In the genomic region with DNA sequence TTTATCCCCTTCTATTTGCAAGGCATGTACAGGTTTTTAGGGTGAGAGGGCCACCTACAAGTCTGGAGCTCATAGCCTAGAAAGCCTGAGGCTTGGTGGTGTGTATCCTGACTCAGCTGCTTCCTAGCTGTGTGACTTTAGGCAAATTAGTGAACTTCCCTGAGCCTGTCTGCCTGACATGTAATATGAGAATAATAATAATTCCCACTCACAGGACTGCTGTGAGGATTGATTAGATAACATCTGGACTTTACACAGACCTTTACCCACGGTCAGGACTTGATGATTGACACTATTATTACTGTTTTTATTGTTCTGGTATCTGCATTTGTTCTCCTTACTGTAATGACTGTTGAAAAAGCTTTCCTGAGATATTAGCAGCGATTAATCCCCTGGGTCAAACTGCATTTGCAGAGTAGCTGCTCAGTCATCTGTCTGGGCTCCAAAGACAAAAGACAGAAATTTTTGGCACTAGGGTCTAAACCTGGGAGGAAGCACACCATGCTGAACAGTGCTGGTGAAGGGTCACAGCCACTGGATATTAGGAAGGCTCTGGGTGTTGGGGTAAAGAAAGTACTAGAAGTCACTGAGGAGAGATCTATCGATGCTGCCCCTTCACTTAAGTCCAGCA, we compare ENCODE assay signal across 14 cellular contexts.
A peak's percentile ranks its signal among the peaks of the same experiment; 100 is the strongest.
DNase-seq lines count a peak whose midpoint lies in the region; ATAC-seq, FAIRE-seq and TF ChIP-seq lines count a peak whose summit lies in the region.
"Had no signal": no experiment of that assay in that cellular context is flagged by ENCODE, and none has a peak within 500 bp of the region (broad histone marks: within the 10 kb centered on the region; RNA-seq: fewer than 3 reads in every experiment).

No MANE protein-coding gene starts in this region.

- peak overlapping the region; percentile 92 for H2AK5ac ChIP-seq in IMR-90 (ENCODE audit: low read depth, low read length)

- DNase-seq in IMR-90 (no peak), endothelial cell (ENCODE audit: low spot score) (no peak), HepG2 (ENCODE audit: low spot score) (peak; percentile 18), COLO668 (lab: John Stamatoyannopoulos, UW; ENCODE audit: unreplicated experiment) (no peak), ovary (no peak)
- no peak for DNase-seq in activated CD8-positive, alpha-beta memory T cell treated with anti-CD3 and anti-CD28 coated beads, Interleukin-2, amount 50 U/mL, for 48 hours
- DNase-seq: activated CD4-positive, alpha-beta memory T cell treated with anti-CD3 and anti-CD28 coated beads, Interleukin-2, amount 10 ng/mL, durations not matched to agents 7 days and 5 days; activated gamma-delta T cell; cerebellar nuclear complex; left cardiac atrium; stimulated activated CD4-positive, alpha-beta T cell treated with anti-CD3 and anti-CD28 coated beads, Interleukin-2, amount 100 ng/mL, for 48 hours; T-helper 9 cell had no signal

- TF ChIP-seq POLR2A in IMR-90 (IDR thresholded peaks at IDR 0.05; ENCODE audit: low read depth, low read length) (no peak), HepG2 (IDR thresholded peaks at IDR 0.05; ENCODE audit: insufficient read depth in 1 of 2, low read depth in 2 of 2, low read length in 2 of 2) (no peak), ovary (IDR thresholded peaks at IDR 0.05) (no peak)

- peaks cover 47% of the 10 kb centered on the region for H3K4me1 Mint-ChIP-seq in endothelial cell (ENCODE audit: unreplicated experiment)
- H3K4me1 Mint-ChIP-seq: activated CD4-positive, alpha-beta memory T cell treated with anti-CD3 and anti-CD28 coated beads, Interleukin-2, amount 10 ng/mL, durations not matched to agents 7 days and 5 days had no signal

- peak overlapping the region; percentile 82 to 86 for H4K8ac ChIP-seq in IMR-90 (ENCODE audit: low read depth in 2 of 2, low read length in 2 of 2)

- dilution Hi-C loops in IMR-90 (cut with HindIII; ENCODE audit: low sequenced_read_pairs, unreplicated experiment) = no loop called here

- peak overlapping the region; percentile 97 for H3K23ac ChIP-seq in IMR-90 (ENCODE audit: low read depth, low read length)

- CTCF ChIA-PET in IMR-90 (lab: Yijun Ruan, JAX) = interaction anchor here (0.5 to 1.4 kb wide), 2 partner anchors 21 to 93 kb away, joined by 5 read pairs; no protein-coding TSS in a partner anchor
- CTCF ChIA-PET in HepG2 (lab: Yijun Ruan, JAX; ENCODE audit: low intra/inter-chr PET ratio, low total read pairs) = no interaction called here

- H3K27ac Mint-ChIP-seq in endothelial cell (ENCODE audit: unreplicated experiment) = peak overlapping the region; percentile 99
- H3K27ac Mint-ChIP-seq: activated CD4-positive, alpha-beta memory T cell treated with anti-CD3 and anti-CD28 coated beads, Interleukin-2, amount 10 ng/mL, durations not matched to agents 7 days and 5 days; stimulated activated naive CD8-positive, alpha-beta T cell treated with anti-CD3 and anti-CD28 coated beads, Interleukin-15, Interleukin-2, amounts not matched to agents 100 ng/mL and 50 ng/mL, for 24 hours had no signal

- H3K18ac ChIP-seq in IMR-90 (ENCODE audit: low read depth, low read length) = peak overlapping the region; percentile 90

- peak overlapping the region; percentile 68 for H2AFZ ChIP-seq in IMR-90 (replicated peaks; ENCODE audit: low read length, poor library complexity)
- peak overlapping the region; percentile 38 for H2AFZ ChIP-seq in HepG2 (ENCODE audit: low read length)

- no peaks in the 10 kb centered on the region for H3K9me3 Mint-ChIP-seq in endothelial cell (ENCODE audit: unreplicated experiment)
- H3K9me3 Mint-ChIP-seq: activated CD4-positive, alpha-beta memory T cell treated with anti-CD3 and anti-CD28 coated beads, Interleukin-2, amount 10 ng/mL, durations not matched to agents 7 days and 5 days; stimulated activated naive CD8-positive, alpha-beta T cell treated with anti-CD3 and anti-CD28 coated beads, Interleukin-15, Interleukin-2, amounts not matched to agents 100 ng/mL and 50 ng/mL, for 24 hours had no signal

- H3K36me3 ChIP-seq in IMR-90 (ENCODE audit: control insufficient read depth, insufficient read depth, low read length) (no peaks in the 10 kb centered on the region), HepG2 (replicated peaks in 1 of 2; ENCODE audit: control insufficient read depth in 1 of 2, insufficient read depth in 2 of 2, low read length in 2 of 2) (no peaks in the 10 kb centered on the region), subcutaneous abdominal adipose tissue (ENCODE audit: control insufficient read depth in 5 of 5, insufficient read depth in 5 of 5, low read length in 5 of 5) (no peaks in the 10 kb centered on the region), ovary (no peaks in the 10 kb centered on the region)

- peak overlapping the region; percentile 99 for H2BK20ac ChIP-seq in IMR-90 (ENCODE audit: low read depth, low read length)

- TF ChIP-seq EP300 in HepG2 (IDR thresholded peaks at IDR 0.05; ENCODE audit: low read depth in 2 of 2, low read length in 2 of 2) = no peak
- no peak for TF ChIP-seq EP300 in HepG2 (CRISPR knock-in tag; IDR thresholded peaks at IDR 0.05; ENCODE audit: borderline replicate concordance)
- no peak for TF ChIP-seq EP300 in ovary (IDR thresholded peaks at IDR 0.05)

- H2BK15ac ChIP-seq in IMR-90 (ENCODE audit: low read depth, low read length) = peak overlapping the region; percentile 79

- no peaks in the 10 kb centered on the region for H3K79me2 ChIP-seq in HepG2 (ENCODE audit: insufficient read depth, low read length)

- H3K56ac ChIP-seq in IMR-90 (ENCODE audit: extremely low read depth, insufficient read depth, low read length) = peak overlapping the region; percentile 85

- no peak overlapping the region for H3K4me3 ChIP-seq in IMR-90 (ENCODE audit: insufficient read depth, low read depth, low read length)
- H3K4me3 ChIP-seq in HepG2 (replicated peaks in 1 of 3; ENCODE audit: insufficient read depth in 1 of 3, low read depth in 2 of 3, low read length in 3 of 3) = no peak overlapping the region
- peak overlapping the region in 1 of 5 donors; percentile 12 for H3K4me3 ChIP-seq in subcutaneous abdominal adipose tissue (ENCODE audit: low read depth in 1 of 5, low read length in 5 of 5)
- no peak overlapping the region for H3K4me3 ChIP-seq in ovary

- H3K79me1 ChIP-seq in IMR-90 (ENCODE audit: low read depth in 1 of 2, low read length in 2 of 2) = no peaks in the 10 kb centered on the region

- peak overlapping the region; percentile 94 for H3K4ac ChIP-seq in IMR-90 (ENCODE audit: low read depth, low read length)

- BruUV-seq in IMR-90 (replicated peaks; lab: Mats Ljungman, UMichigan) (no TSS peak), HepG2 (replicated peaks; lab: Mats Ljungman, UMichigan) (no TSS peak)

- WGBS in IMR-90 (ENCODE audit: extremely low coverage in 2 of 2, insufficient read length in 1 of 2), 2 experiments = no CpG with 5 or more reads among the region's 3 CpGs
- WGBS in HepG2 (ENCODE audit: low lambda C conversion rate) = 35% methylated on average over 3 of the region's 3 CpGs
- 40 to 62% (median 60%) methylated on average over 3 of the region's 3 CpGs for WGBS in ovary, 3 donors

- intact Hi-C loops in IMR-90 (cut with micrococcal nuclease) = loop anchor here (2.0 to 5.0 kb wide), 4 partner anchors 14 to 260 kb away; no protein-coding TSS in a partner anchor
- intact Hi-C loops in HepG2 (cut with micrococcal nuclease; ENCODE audit: unreplicated experiment) = loop anchor here (2.0 kb wide), 1 partner anchor 14 kb away; no protein-coding TSS in a partner anchor
- intact Hi-C loops in ovary (cut with DNase I) = no loop called here

- peak overlapping the region; percentile 90 for H4K91ac ChIP-seq in IMR-90 (ENCODE audit: insufficient read depth, low read depth, low read length)

- H3K14ac ChIP-seq in IMR-90 (replicated peaks; ENCODE audit: low read depth, low read length) = peak overlapping the region; percentile 90

- peak overlapping the region; percentile 22 for H2AK9ac ChIP-seq in IMR-90 (replicated peaks; ENCODE audit: low read depth, low read length, poor library complexity)

- H3K27me3 Mint-ChIP-seq in endothelial cell (ENCODE audit: unreplicated experiment) = peaks cover 4% of the 10 kb centered on the region
- H3K27me3 Mint-ChIP-seq: activated CD4-positive, alpha-beta memory T cell treated with anti-CD3 and anti-CD28 coated beads, Interleukin-2, amount 10 ng/mL, durations not matched to agents 7 days and 5 days had no signal

- H3K36me3 Mint-ChIP-seq in endothelial cell (ENCODE audit: low read depth, unreplicated experiment) = no peaks in the 10 kb centered on the region

- H3K27ac ChIP-seq in IMR-90 (ENCODE audit: insufficient read depth, low read length) = peak overlapping the region; percentile 92
- H3K27ac ChIP-seq in HepG2 (ENCODE audit: extremely low read length, insufficient read depth, low read length) = peak overlapping the region; percentile 64
- H3K27ac ChIP-seq in subcutaneous abdominal adipose tissue (ENCODE audit: low read depth, low read length) = peak overlapping the region; percentile 19
- H3K27ac ChIP-seq in ovary = peak overlapping the region in 1 of 2 donors; percentile 31

- peaks cover 26% of the 10 kb centered on the region for H3K4me1 ChIP-seq in IMR-90 (ENCODE audit: control insufficient read depth, insufficient read depth, low read length)
- peaks cover 58% of the 10 kb centered on the region for H3K4me1 ChIP-seq in HepG2 (ENCODE audit: insufficient read depth, low read length)
- H3K4me1 ChIP-seq in subcutaneous abdominal adipose tissue (ENCODE audit: control insufficient read depth in 5 of 5, insufficient read depth in 5 of 5, low read length in 5 of 5) = peaks cover 7 to 38% (median 31%) of the 10 kb centered on the region in 5 donors
- H3K4me1 ChIP-seq in ovary (ENCODE audit: insufficient read depth) = peaks cover 3% of the 10 kb centered on the region

- no peak for TF ChIP-seq RAD21 in IMR-90 (IDR thresholded peaks at IDR 0.05; ENCODE audit: low read length)
- TF ChIP-seq RAD21 in HepG2 (CRISPR knock-in tag; IDR thresholded peaks at IDR 0.05) = no peak

- H2BK5ac ChIP-seq in IMR-90 (ENCODE audit: low read depth, low read length, poor library complexity, severe bottlenecking) = peak overlapping the region; percentile 97

- H3K27me3 ChIP-seq in IMR-90 (ENCODE audit: control insufficient read depth, insufficient read depth, low read length) = no peaks in the 10 kb centered on the region
- no peaks in the 10 kb centered on the region for H3K27me3 ChIP-seq in HepG2 (ENCODE audit: control insufficient read depth in 1 of 2, insufficient read depth in 2 of 2, low read length in 2 of 2)
- H3K27me3 ChIP-seq in subcutaneous abdominal adipose tissue (ENCODE audit: control insufficient read depth in 5 of 5, insufficient read depth in 4 of 5, low read length in 5 of 5) = no peaks in the 10 kb centered on the region
- H3K27me3 ChIP-seq in ovary = no peaks in the 10 kb centered on the region

- H3K4me2 ChIP-seq in IMR-90 (ENCODE audit: low read depth, low read length) = peak overlapping the region; percentile 56
- peak overlapping the region; percentile 2; the same call in 1 of the 2 replicates for H3K4me2 ChIP-seq in HepG2 (ENCODE audit: low read depth, low read length)

- H2BK120ac ChIP-seq in IMR-90 (ENCODE audit: low read depth, low read length) = peak overlapping the region; percentile 95

- H3K9ac ChIP-seq in IMR-90 (ENCODE audit: low read depth, low read length) (peak overlapping the region; percentile 61), HepG2 (ENCODE audit: insufficient read depth, low read depth, low read length) (peak overlapping the region; percentile 43; the same call in 1 of the 2 replicates), subcutaneous abdominal adipose tissue (ENCODE audit: low read length in 5 of 5) (peak overlapping the region in 2 of 5 donors; percentile 2 to 6)

- TF ChIP-seq CTCF in IMR-90 (conservative IDR thresholded peaks at IDR 0.05; ENCODE audit: low read depth, low read length) (no peak), endothelial cell (IDR thresholded peaks at IDR 0.05; ENCODE audit: unreplicated experiment) (no peak), HepG2 (CRISPR knock-in tag; IDR thresholded peaks at IDR 0.05) (no peak), ovary (IDR thresholded peaks at IDR 0.05) (no peak)

- no peak overlapping the region for H3K4me3 Mint-ChIP-seq in endothelial cell (ENCODE audit: unreplicated experiment)
- H3K4me3 Mint-ChIP-seq: activated CD4-positive, alpha-beta memory T cell treated with anti-CD3 and anti-CD28 coated beads, Interleukin-2, amount 10 ng/mL, durations not matched to agents 7 days and 5 days; stimulated activated naive CD8-positive, alpha-beta T cell treated with anti-CD3 and anti-CD28 coated beads, Interleukin-15, Interleukin-2, amounts not matched to agents 100 ng/mL and 50 ng/mL, for 24 hours had no signal

- H3K9me1 ChIP-seq in IMR-90 (ENCODE audit: insufficient read depth, low read length) = peaks cover 4% of the 10 kb centered on the region

- in situ Hi-C loops in IMR-90 (cut with MboI; ENCODE audit: low sequenced_read_pairs) (no loop called here), HepG2 (cut with HindIII; ENCODE audit: extremely low pct_ligation_motif_present, low pct_unique_long_range_greater_than_20kb) (no loop called here)

- ATAC-seq in IMR-90 (ENCODE audit: low read depth) = peak; percentile 10
- ATAC-seq in HepG2 = peak; percentile 30

- POLR2A ChIA-PET in IMR-90 (lab: Charles Lee; ENCODE audit: unreplicated experiment) (no interaction called here), HepG2 (lab: Yijun Ruan, JAX) (interaction anchor here (1.1 to 3.9 kb wide), 6 partner anchors 19 to 292 kb away, joined by 3 to 39 read pairs (median 4); no protein-coding TSS in a partner anchor)

- H4K20me1 ChIP-seq in IMR-90 (ENCODE audit: insufficient read depth, low read length) = no peaks in the 10 kb centered on the region
- H4K20me1 ChIP-seq in HepG2 (ENCODE audit: insufficient read depth, low read length) = no peaks in the 10 kb centered on the region

- no peaks in the 10 kb centered on the region for H3K9me3 ChIP-seq in IMR-90 (ENCODE audit: control insufficient read depth, insufficient read depth, low read length)
- H3K9me3 ChIP-seq in HepG2 (ENCODE audit: low read length) = no peaks in the 10 kb centered on the region
- no peaks in the 10 kb centered on the region for H3K9me3 ChIP-seq in subcutaneous abdominal adipose tissue (ENCODE audit: control insufficient read depth in 5 of 5, low read length in 5 of 5)
- no peaks in the 10 kb centered on the region for H3K9me3 ChIP-seq in ovary

- FAIRE-seq in HepG2 (lab: Jason Lieb, UNC) = no peak

- H4K5ac ChIP-seq in IMR-90 (ENCODE audit: low read depth, low read length) = peak overlapping the region; percentile 50

Comparison
In these comparisons a context has a peak if more than half of its experiments do, and no peak if none do; other contexts are left out.
1. intact Hi-C loops: an anchor here in IMR-90 (2.0 to 5.0 kb wide) and HepG2 (2.0 kb wide); none called in ovary.